Comparison of ENCODE assay signal across 13 cellular contexts in the genomic region with DNA sequence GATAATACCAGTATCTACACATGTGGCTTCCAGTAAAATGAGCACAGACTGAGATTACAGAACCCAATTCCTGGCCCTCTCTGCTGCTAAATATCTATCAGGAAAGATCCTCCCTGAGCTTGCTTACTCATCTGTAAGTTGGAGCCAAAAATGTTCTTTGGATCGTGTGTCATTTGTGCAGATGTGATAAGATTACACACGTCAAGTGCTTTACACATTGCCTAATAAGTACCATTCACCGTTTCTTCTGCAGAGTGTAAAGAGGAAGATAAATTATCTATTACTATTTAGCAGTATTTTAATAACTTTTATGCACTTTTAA. TPM values are rescaled to one million over a fixed set of nuclear protein-coding genes. Genes with fewer than 3 reads are reported as not detected.
DNase-seq lines count a peak whose midpoint lies in the region; ATAC-seq, FAIRE-seq and TF ChIP-seq lines count a peak whose summit lies in the region.
"Had no signal": no experiment of that assay in that cellular context is flagged by ENCODE, and none has a peak within 500 bp of the region (broad histone marks: within the 10 kb centered on the region; RNA-seq: fewer than 3 reads in every experiment).

No MANE protein-coding gene starts in this region.

- peaks cover 13% of the 10 kb centered on the region for H3K4me1 Mint-ChIP-seq in WTC11

- no peaks in the 10 kb centered on the region for H3K27me3 ChIP-seq in foreskin keratinocyte

- H3K4me1 ChIP-seq in A549 (peaks cover 64% of the 10 kb centered on the region), foreskin keratinocyte (peaks cover 52% of the 10 kb centered on the region)

- TF ChIP-seq POLR2A in A549 (IDR thresholded peaks at IDR 0.05; ENCODE audit: low read length) = no peak

- 5% methylated on average over 3 of the region's 3 CpGs for WGBS in A549 (ENCODE audit: missing lambda C conversion rate)

- TF ChIP-seq CTCF in A549 (IDR thresholded peaks at IDR 0.05) (no peak), HFF-Myc (IDR thresholded peaks at IDR 0.05; ENCODE audit: low read depth, low read length, missing control alignments) (no peak), WTC11 (IDR thresholded peaks at IDR 0.05) (no peak), foreskin keratinocyte (conservative IDR thresholded peaks at IDR 0.05) (no peak)

- H3K27me3 Mint-ChIP-seq in WTC11 (ENCODE audit: low read depth) = no peaks in the 10 kb centered on the region
- H3K27me3 Mint-ChIP-seq: stimulated activated memory B cell treated with anti-CD40 and anti-IgM and Interleukin-4, amounts not matched to agents 10 μg/mL and 1 μg/mL and 100 μg/mL, for 72 hours had no signal

- POLR2A ChIA-PET in A549 (lab: Yijun Ruan, JAX) (interaction anchor here (1.0 kb wide), 1 partner anchor 22 kb away, joined by 4 read pairs; no protein-coding TSS in a partner anchor), WTC11 (lab: Charles Lee) (interaction anchor here (0.7 kb wide), 1 partner anchor 87 kb away, joined by 3 read pairs; no protein-coding TSS in a partner anchor)

- H3K9me3 ChIP-seq in A549 = no peaks in the 10 kb centered on the region

- no peak overlapping the region for H3K4me3 ChIP-seq in A549
- no peak overlapping the region for H3K4me3 ChIP-seq in HFF-Myc (replicated peaks; ENCODE audit: low read depth, low read length)

- no peak for TF ChIP-seq EP300 in A549 (IDR thresholded peaks at IDR 0.05)

- H3K27ac ChIP-seq in A549 (peak overlapping the region; percentile 55 to 93), foreskin keratinocyte (peak overlapping the region; percentile 93)

- CTCF ChIA-PET in A549 (lab: Yijun Ruan, JAX) (interaction anchor here (1.0 to 16.6 kb wide), 6 partner anchors 20 to 105 kb away, joined by 4 to 343 read pairs (median 91); partner anchors contain the start of genes NT5DC4 and SLC20A1), WTC11 (lab: Charles Lee) (interaction anchor here (1.1 to 1.2 kb wide), 2 partner anchors 20 to 105 kb away, joined by 3 to 5 read pairs; no protein-coding TSS in a partner anchor)

- no peaks in the 10 kb centered on the region for H3K36me3 Mint-ChIP-seq in WTC11
- H3K36me3 Mint-ChIP-seq: stimulated activated memory B cell treated with anti-CD40 and anti-IgM and Interleukin-4, amounts not matched to agents 10 μg/mL and 1 μg/mL and 100 μg/mL, for 72 hours had no signal

- DNase-seq in A549 (ENCODE audit: low read depth in 1 of 2, low spot score in 1 of 2) = peak in 1 of 2 experiments; percentile 70
- peak; percentile 84 for DNase-seq in HFF-Myc (ENCODE audit: extremely low read depth, low read depth)
- no peak for DNase-seq in WTC11 (ENCODE audit: low spot score)
- peak; percentile 81 to 91 for DNase-seq in foreskin keratinocyte
- no peak for DNase-seq in Right ventricle myocardium inferior (ENCODE audit: missing footprints)
- DNase-seq in stimulated activated CD4-positive, alpha-beta T cell treated with anti-CD3 and anti-CD28 coated beads, Interleukin-2, amount 100 ng/mL, for 48 hours = no peak
- no peak for DNase-seq in NCI-H1417 treated with DMSO at 0.1 percent for 48 hours (lab: John Stamatoyannopoulos, UW)
- DNase-seq in GM19238 (ENCODE audit: insufficient read length, low spot score) = no peak
- DNase-seq: CD4-positive, CD25-positive, alpha-beta regulatory T cell; cerebellar nuclear complex; KG1; T1000 had no signal

- H3K4me3 Mint-ChIP-seq in WTC11 = no peak overlapping the region
- H3K4me3 Mint-ChIP-seq: CD4-positive, CD25-positive, alpha-beta regulatory T cell; stimulated activated memory B cell treated with anti-CD40 and anti-IgM and Interleukin-4, amounts not matched to agents 10 μg/mL and 1 μg/mL and 100 μg/mL, for 72 hours had no signal

- no peaks in the 10 kb centered on the region for H3K9me3 Mint-ChIP-seq in WTC11
- H3K9me3 Mint-ChIP-seq: CD4-positive, CD25-positive, alpha-beta regulatory T cell; stimulated activated memory B cell treated with anti-CD40 and anti-IgM and Interleukin-4, amounts not matched to agents 10 μg/mL and 1 μg/mL and 100 μg/mL, for 72 hours had no signal

- H3K4me2 ChIP-seq in A549 = peak overlapping the region; percentile 24

- TF ChIP-seq RAD21 in A549 (conservative IDR thresholded peaks at IDR 0.05 in 1 of 2, IDR thresholded peaks at IDR 0.05 in 1 of 2) = no peak

- 0 out of 2 replicates have a peak overlapping the region, but pooled peaks have one; percentile 48 for H3K27ac Mint-ChIP-seq in WTC11
- H3K27ac Mint-ChIP-seq: CD4-positive, CD25-positive, alpha-beta regulatory T cell; stimulated activated memory B cell treated with anti-CD40 and anti-IgM and Interleukin-4, amounts not matched to agents 10 μg/mL and 1 μg/mL and 100 μg/mL, for 72 hours had no signal

- intact Hi-C loops in Right ventricle myocardium inferior (cut with DNase I) = no loop called here

- ATAC-seq in A549 (0 out of 6 replicates have a peak, but pooled peaks have one; percentile 1 to 10), WTC11 (no peak), foreskin keratinocyte (peak; percentile 27), Right ventricle myocardium inferior (no peak)
- ATAC-seq: stimulated activated memory B cell treated with anti-CD40 and anti-IgM and Interleukin-4, amounts not matched to agents 10 μg/mL and 1 μg/mL and 100 μg/mL, for 72 hours had no signal

- no peak for FAIRE-seq in A549 (lab: Jason Lieb, UNC)

TF ChIP-seq in A549, 52 proteins besides CTCF, POLR2A, EP300 and RAD21:
- TF ChIP-seq FOSL2 (IDR thresholded peaks at IDR 0.05) (no peak), FOSL2 (CRISPR knock-in tag; IDR thresholded peaks at IDR 0.05) (0 out of 2 replicates have a peak, but pooled peaks have one; percentile 46), CEBPB (IDR thresholded peaks at IDR 0.05) (peak in 1 of 2 experiments; percentile 33; a peak in 1 of 4 replicates)
- TF ChIP-seq, protein P1, sequence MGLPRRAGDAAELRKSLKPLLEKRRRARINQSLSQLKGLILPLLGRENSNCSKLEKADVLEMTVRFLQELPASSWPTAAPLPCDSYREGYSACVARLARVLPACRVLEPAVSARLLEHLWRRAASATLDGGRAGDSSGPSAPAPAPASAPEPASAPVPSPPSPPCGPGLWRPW (IDR thresholded peaks at IDR 0.05) = no peak

TF ChIP-seq in WTC11, 78 proteins besides CTCF, POLR2A, EP300 and RAD21 (continues in another document):
- TF ChIP-seq TEAD4 (CRISPR knock-in tag; IDR thresholded peaks at IDR 0.05) (no peak), ARID4B (CRISPR knock-in tag; IDR thresholded peaks at IDR 0.05; ENCODE audit: borderline replicate concordance) (no peak)

RNA-seq across cellular contexts. Expression of gene SLC20A1, which starts 23.2 kb away (rescaled TPM):
- polyA plus RNA-seq in A549 (2011; rRNA removed) (86.8 and 88.7 TPM in 2 replicates), A549 (2017; fragmentation: RNase III; extraction: RNeasy Plus Mini Kit Qiagen cat#74134 plus additional on column Dnase treatment) (71.0 to 83.6 TPM (median 74.3 TPM) in 3 replicates), foreskin keratinocyte (72.0 and 101 TPM in 2 replicates)
- polyA plus RNA-seq in A549 (2012; cell fraction: cytosol; rRNA removed) = 31.9 and 37.7 TPM in 2 replicates
- 51.1 and 68.2 TPM in 2 replicates for polyA plus RNA-seq in A549 (2012; cell fraction: nucleus; rRNA removed)
- polyA minus RNA-seq in A549 (2011; rRNA and poly(A)+ RNA removed) = 62.7 and 79.1 TPM in 2 replicates
- total RNA-seq in WTC11 (2021) (59.9 to 64.4 TPM (median 60.1 TPM) in 3 replicates), foreskin keratinocyte (177 and 209 TPM in 2 replicates), Right ventricle myocardium inferior (10.2 TPM)

RNA-seq across cellular contexts. Expression of gene CHCHD5, which starts 38.1 kb away (rescaled TPM):
- 15.0 and 17.6 TPM in 2 replicates for polyA plus RNA-seq in A549 (2011; rRNA removed)
- polyA plus RNA-seq in A549 (2012; cell fraction: cytosol; rRNA removed) = 108 and 116 TPM in 2 replicates
- polyA plus RNA-seq in A549 (2012; cell fraction: nucleus; rRNA removed) = 67.2 and 94.2 TPM in 2 replicates
- 61.4 to 62.4 TPM (median 62.0 TPM) in 3 replicates for polyA plus RNA-seq in A549 (2017; fragmentation: RNase III; extraction: RNeasy Plus Mini Kit Qiagen cat#74134 plus additional on column Dnase treatment)
- polyA minus RNA-seq in A549 (2011; rRNA and poly(A)+ RNA removed) = 8.8 and 18.3 TPM in 2 replicates
- total RNA-seq in WTC11 (2021) = 33.2 to 36.5 TPM (median 33.7 TPM) in 3 replicates
- total RNA-seq in foreskin keratinocyte = 26.9 and 30.4 TPM in 2 replicates
- polyA plus RNA-seq in foreskin keratinocyte = 47.5 and 49.9 TPM in 2 replicates
- total RNA-seq in Right ventricle myocardium inferior = 20.8 TPM

Comparison
In these comparisons a context has a peak if more than half of its experiments do, and no peak if none do; other contexts are left out.
1. ATAC-seq: peak in A549 (2 of 2) and foreskin keratinocyte (single experiment); none in WTC11 (single experiment) and Right ventricle myocardium inferior (single experiment).
2. DNase-seq: peak in HFF-Myc (single experiment) and foreskin keratinocyte (2 of 2); none in WTC11 (single experiment), Right ventricle myocardium inferior (single experiment), stimulated activated CD4-positive, alpha-beta T cell treated with anti-CD3 and anti-CD28 coated beads, Interleukin-2, amount 100 ng/mL, for 48 hours (0 of 2), NCI-H1417 treated with DMSO at 0.1 percent for 48 hours (single experiment) and GM19238 (single experiment).